Comparison of ENCODE assay signal across 8 cellular contexts in genomic region chr19:16628984-16629691, GRCh38. TPM values are rescaled to one million over a fixed set of nuclear protein-coding genes. Genes with fewer than 3 reads are reported as not detected.
A peak's percentile ranks its signal among the peaks of the same experiment; 100 is the strongest.
DNase-seq lines count a peak whose midpoint lies in the region; ATAC-seq and TF ChIP-seq lines count a peak whose summit lies in the region.

No MANE protein-coding gene starts in this region.

- ATAC-seq in activated CD8-positive, alpha-beta memory T cell treated with anti-CD3 and anti-CD28 coated beads, Interleukin-2, amount 10 ng/mL, durations not matched to agents 7 days and 5 days: peak; percentile 5
- ATAC-seq in activated naive CD4-positive, alpha-beta T cell treated with anti-CD3 and anti-CD28 coated beads, Interleukin-2, amount 50 U/mL, for 72 hours: peak; percentile 5 to 7

- no peaks in the 10 kb centered on the region for H3K9me3 Mint-ChIP-seq in activated CD8-positive, alpha-beta memory T cell treated with anti-CD3 and anti-CD28 coated beads, Interleukin-2, amount 10 ng/mL, durations not matched to agents 7 days and 5 days (ENCODE audit: low read depth)
- no peaks in the 10 kb centered on the region for H3K9me3 Mint-ChIP-seq in activated naive CD4-positive, alpha-beta T cell treated with anti-CD3 and anti-CD28 coated beads, Interleukin-2, amount 50 U/mL, for 72 hours

- no peaks in the 10 kb centered on the region for H3K27me3 Mint-ChIP-seq in activated CD8-positive, alpha-beta memory T cell treated with anti-CD3 and anti-CD28 coated beads, Interleukin-2, amount 10 ng/mL, durations not matched to agents 7 days and 5 days

- H3K36me3 Mint-ChIP-seq in activated CD8-positive, alpha-beta memory T cell treated with anti-CD3 and anti-CD28 coated beads, Interleukin-2, amount 10 ng/mL, durations not matched to agents 7 days and 5 days: peaks cover 30% of the 10 kb centered on the region
- peaks cover 20 to 26% of the 10 kb centered on the region in 2 donors for H3K36me3 Mint-ChIP-seq in activated naive CD4-positive, alpha-beta T cell treated with anti-CD3 and anti-CD28 coated beads, Interleukin-2, amount 50 U/mL, for 72 hours

- H3K27ac Mint-ChIP-seq in activated CD8-positive, alpha-beta memory T cell treated with anti-CD3 and anti-CD28 coated beads, Interleukin-2, amount 10 ng/mL, durations not matched to agents 7 days and 5 days: peak overlapping the region; percentile 100
- peak overlapping the region; percentile 97 to 99 for H3K27ac Mint-ChIP-seq in activated naive CD4-positive, alpha-beta T cell treated with anti-CD3 and anti-CD28 coated beads, Interleukin-2, amount 50 U/mL, for 72 hours

- TF ChIP-seq EP300 in sigmoid colon (IDR thresholded peaks at IDR 0.05): peak in 1 of 4 donors; percentile 38

- peaks cover 41% of the 10 kb centered on the region for H3K4me1 Mint-ChIP-seq in activated CD8-positive, alpha-beta memory T cell treated with anti-CD3 and anti-CD28 coated beads, Interleukin-2, amount 10 ng/mL, durations not matched to agents 7 days and 5 days

- CTCF ChIA-PET in activated CD8-positive, alpha-beta memory T cell treated with anti-CD3 and anti-CD28 coated beads, Interleukin-2, amount 10 ng/mL, durations not matched to agents 7 days and 5 days (lab: Charles Lee): interaction anchor here (0.9 to 1.5 kb wide), 3 partner anchors 9 to 58 kb away, joined by 3 to 6 read pairs (median 3); no protein-coding TSS in a partner anchor

- no peak for TF ChIP-seq CTCF in left ventricle myocardium inferior (IDR thresholded peaks at IDR 0.05; ENCODE audit: borderline replicate concordance)
- no peak for TF ChIP-seq CTCF in sigmoid colon (IDR thresholded peaks at IDR 0.05)

- no peak for TF ChIP-seq POLR2A in sigmoid colon (IDR thresholded peaks at IDR 0.05)

- no peaks in the 10 kb centered on the region for H3K27me3 ChIP-seq in left ventricle myocardium inferior (ENCODE audit: low read depth)
- H3K27me3 ChIP-seq in sigmoid colon: no peaks in the 10 kb centered on the region

- intact Hi-C loops in left ventricle myocardium inferior (cut with micrococcal nuclease): no loop called here
- intact Hi-C loops in sigmoid colon (cut with DNase I): loop anchor here (1.0 to 2.0 kb wide), 4 partner anchors 31 to 133 kb away; partner anchors contain the start of genes C19orf44, CALR3, CHERP and SLC35E1

- H3K27ac ChIP-seq in left ventricle myocardium inferior (replicated peaks) (peak overlapping the region; percentile 98), sigmoid colon (peak overlapping the region; percentile 92 to 99 (median 96))

- H3K4me3 ChIP-seq in left ventricle myocardium inferior (peak overlapping the region; percentile 97), sigmoid colon (peak overlapping the region; percentile 66 to 99 (median 80))

- 3 to 7% methylated on average over 23 of the region's 23 CpGs for WGBS in sigmoid colon, 2 donors

- H3K4me1 ChIP-seq in left ventricle myocardium inferior (peaks cover 59% of the 10 kb centered on the region), sigmoid colon (peaks cover 0 to 42% (median 33%) of the 10 kb centered on the region in 4 donors)

- H3K9me3 ChIP-seq in left ventricle myocardium inferior (replicated peaks) (no peaks in the 10 kb centered on the region), sigmoid colon (no peaks in the 10 kb centered on the region)

- peak overlapping the region; percentile 86 for H3K4me3 Mint-ChIP-seq in activated CD8-positive, alpha-beta memory T cell treated with anti-CD3 and anti-CD28 coated beads, Interleukin-2, amount 10 ng/mL, durations not matched to agents 7 days and 5 days

- peaks cover 23% of the 10 kb centered on the region for H3K36me3 ChIP-seq in left ventricle myocardium inferior
- peaks cover 0 to 48% (median 5%) of the 10 kb centered on the region in 4 donors for H3K36me3 ChIP-seq in sigmoid colon

- DNase-seq in activated CD8-positive, alpha-beta memory T cell treated with anti-CD3 and anti-CD28 coated beads, Interleukin-2, amount 10 ng/mL, durations not matched to agents 7 days and 5 days: peak; percentile 50
- no peak for DNase-seq in activated CD8-positive, alpha-beta memory T cell treated with anti-CD3 and anti-CD28 coated beads, Interleukin-2, amount 50 U/mL, for 4 hours
- DNase-seq in MV-4-11 (lab: John Stamatoyannopoulos, UW) (peak; percentile 52), left ventricle myocardium inferior (peak; percentile 37), sigmoid colon (peak; percentile 88), putamen (ENCODE audit: low spot score) (no peak), HuH-7.5 (ENCODE audit: low spot score) (no peak)
- DNase-seq in activated naive CD4-positive, alpha-beta T cell treated with anti-CD3 and anti-CD28 coated beads, Interleukin-2, amount 50 U/mL, for 72 hours (ENCODE audit: low spot score in 2 of 2): peak in 1 of 2 donors; percentile 57

RNA-seq across cellular contexts. Expression of gene MED26, which starts 1.1 kb away (rescaled TPM):
- 10 to 100 TPM; 16.0 to 21.3 TPM for total RNA-seq in activated CD8-positive, alpha-beta memory T cell treated with anti-CD3 and anti-CD28 coated beads, Interleukin-2, amount 10 ng/mL, durations not matched to agents 7 days and 5 days
- 10 to 100 TPM; 24.1 TPM for total RNA-seq in activated naive CD4-positive, alpha-beta T cell treated with anti-CD3 and anti-CD28 coated beads, Interleukin-2, amount 50 U/mL, for 72 hours
- 4.0 TPM for total RNA-seq in left ventricle myocardium inferior
- total RNA-seq in sigmoid colon: 1 to 10 TPM; 5.3 to 6.5 (median 5.9) TPM
- polyA plus RNA-seq in sigmoid colon: 1 to 10 TPM; 3.0 to 7.9 (median 4.6) TPM

RNA-seq across cellular contexts. Expression of gene SMIM7, which starts 30.8 kb away (rescaled TPM):
- 10 to 100 TPM; 55.4 to 60.0 TPM for total RNA-seq in activated CD8-positive, alpha-beta memory T cell treated with anti-CD3 and anti-CD28 coated beads, Interleukin-2, amount 10 ng/mL, durations not matched to agents 7 days and 5 days
- total RNA-seq in activated naive CD4-positive, alpha-beta T cell treated with anti-CD3 and anti-CD28 coated beads, Interleukin-2, amount 50 U/mL, for 72 hours: 10 to 100 TPM; 44.0 to 45.8 TPM
- total RNA-seq in left ventricle myocardium inferior (30.8 TPM), sigmoid colon (100 to 1,000 TPM in 2 of 4 donors, 10 to 100 TPM in 2; 65.2 to 110 (median 86.2) TPM)
- polyA plus RNA-seq in sigmoid colon: 10 to 100 TPM; 82.5 to 99.7 (median 88.5) TPM

RNA-seq across cellular contexts. Expression of gene TMEM38A, which starts 31.8 kb away (rescaled TPM):
- under 1 TPM; 0.87 to 0.88 TPM for total RNA-seq in activated CD8-positive, alpha-beta memory T cell treated with anti-CD3 and anti-CD28 coated beads, Interleukin-2, amount 10 ng/mL, durations not matched to agents 7 days and 5 days
- total RNA-seq in activated naive CD4-positive, alpha-beta T cell treated with anti-CD3 and anti-CD28 coated beads, Interleukin-2, amount 50 U/mL, for 72 hours: 1 to 10 TPM; 1.6 to 2.5 TPM
- total RNA-seq in left ventricle myocardium inferior (44.6 TPM), sigmoid colon (1 to 10 TPM; 2.3 to 7.5 (median 4.2) TPM)
- polyA plus RNA-seq in sigmoid colon: 1 to 10 TPM; 1.2 to 5.5 (median 2.3) TPM

RNA-seq across cellular contexts. Expression of gene SLC35E1, which starts 56.9 kb away (rescaled TPM):
- 10 to 100 TPM; 46.2 to 46.3 TPM for total RNA-seq in activated CD8-positive, alpha-beta memory T cell treated with anti-CD3 and anti-CD28 coated beads, Interleukin-2, amount 10 ng/mL, durations not matched to agents 7 days and 5 days
- 10 to 100 TPM; 39.5 to 58.2 TPM for total RNA-seq in activated naive CD4-positive, alpha-beta T cell treated with anti-CD3 and anti-CD28 coated beads, Interleukin-2, amount 50 U/mL, for 72 hours
- 26.8 TPM for total RNA-seq in left ventricle myocardium inferior
- 10 to 100 TPM; 20.3 to 27.4 (median 23.1) TPM for total RNA-seq in sigmoid colon
- polyA plus RNA-seq in sigmoid colon: 10 to 100 TPM in 2 of 3 donors, 1 to 10 TPM in 1; 9.7 to 26.6 (median 10.8) TPM

Comparison
In these comparisons a context has a peak if more than half of its experiments do, and no peak if none do; other contexts are left out.
1. DNase-seq: peak in activated CD8-positive, alpha-beta memory T cell treated with anti-CD3 and anti-CD28 coated beads, Interleukin-2, amount 10 ng/mL, durations not matched to agents 7 days and 5 days (single experiment), MV-4-11 (single experiment), left ventricle myocardium inferior (single experiment) and sigmoid colon (single experiment); none in activated CD8-positive, alpha-beta memory T cell treated with anti-CD3 and anti-CD28 coated beads, Interleukin-2, amount 50 U/mL, for 4 hours (single experiment), putamen (single experiment) and HuH-7.5 (single experiment).